In the genomic region with DNA sequence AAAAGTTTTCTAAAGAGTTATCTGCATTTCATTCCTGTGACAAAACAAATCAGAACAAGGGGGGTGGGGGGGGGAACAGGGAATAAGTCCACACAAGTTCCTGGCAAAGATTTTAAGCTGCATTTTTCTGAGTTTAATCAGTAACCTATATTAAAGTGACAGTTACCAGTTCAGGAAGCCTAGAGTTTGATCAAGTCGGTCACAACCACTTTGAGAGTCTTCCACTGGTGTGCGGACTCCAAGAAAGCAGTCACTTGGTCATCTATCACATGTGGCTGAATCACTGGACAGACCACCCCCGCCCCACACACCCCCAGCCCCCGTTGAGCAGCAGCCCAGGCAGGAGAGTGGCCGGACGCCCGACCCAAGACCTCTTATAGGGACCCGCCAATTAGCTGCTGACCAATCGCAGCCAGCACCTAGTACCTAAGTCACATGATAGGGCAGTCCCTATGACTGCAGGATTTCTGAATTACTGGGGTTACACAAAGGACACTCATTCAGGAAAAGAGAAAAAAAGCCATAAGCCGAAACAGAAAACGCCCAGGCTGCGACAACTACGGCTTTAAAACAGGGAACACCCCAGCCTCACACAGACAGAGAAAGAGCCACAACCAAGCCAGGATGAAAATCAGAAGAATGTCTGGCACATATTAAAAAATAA, we compare ENCODE assay signal across 8 cellular contexts.
DNase-seq lines count a peak whose midpoint lies in the region; ATAC-seq and TF ChIP-seq lines count a peak whose summit lies in the region.

No MANE protein-coding gene starts in this region.

- peak overlapping the region; percentile 86 to 96 (median 91) for H3K4me3 Mint-ChIP-seq in CD4-positive, CD25-positive, alpha-beta regulatory T cell

- ATAC-seq in CD4-positive, CD25-positive, alpha-beta regulatory T cell (ENCODE audit: low read depth in 2 of 2): peak; percentile 25 to 43
- ATAC-seq in HG03139 (IDR thresholded peaks at IDR 0.05; ENCODE audit: unreplicated experiment): peak; percentile 86

- peaks cover 15 to 66% (median 35%) of the 10 kb centered on the region in 4 donors for H3K4me1 Mint-ChIP-seq in CD4-positive, CD25-positive, alpha-beta regulatory T cell

- no peaks in the 10 kb centered on the region for H3K9me3 Mint-ChIP-seq in CD4-positive, CD25-positive, alpha-beta regulatory T cell

- peak overlapping the region; percentile 79 for H3K27ac ChIP-seq in CD4-positive, CD25-positive, alpha-beta regulatory T cell (ENCODE audit: insufficient read depth, low read length, poor library complexity, severe bottlenecking)
- H3K27ac ChIP-seq in mesodermal cell (ENCODE audit: low read depth, low read length, severe bottlenecking) (peak overlapping the region; percentile 67), suprapubic skin (peak overlapping the region; percentile 87)

- peaks cover 24% of the 10 kb centered on the region for H3K4me1 ChIP-seq in CD4-positive, CD25-positive, alpha-beta regulatory T cell (ENCODE audit: control insufficient read depth, insufficient read depth, low read length, poor library complexity, severe bottlenecking)
- H3K4me1 ChIP-seq in mesodermal cell (ENCODE audit: control insufficient read depth, insufficient read depth, low read length, poor library complexity, severe bottlenecking) (peaks cover 25% of the 10 kb centered on the region), suprapubic skin (peaks cover 28% of the 10 kb centered on the region)

- no peaks in the 10 kb centered on the region for H3K9me3 ChIP-seq in CD4-positive, CD25-positive, alpha-beta regulatory T cell (ENCODE audit: control insufficient read depth in 2 of 2, low read length in 2 of 2)
- H3K9me3 ChIP-seq in mesodermal cell (ENCODE audit: control insufficient read depth, low read length) (no peaks in the 10 kb centered on the region), suprapubic skin (no peaks in the 10 kb centered on the region)

- DNase-seq in CD4-positive, CD25-positive, alpha-beta regulatory T cell: peak in 2 of 3 donors; percentile 9 to 24
- DNase-seq in SKM-1 treated with dmso at 0.1 percent for 144 hours (lab: John Stamatoyannopoulos, UW; ENCODE audit: unreplicated experiment) (peak; percentile 78), dedifferentiated amniotic fluid mesenchymal stem cell (ENCODE audit: extremely low spot score) (peak; percentile 76), suprapubic skin (ENCODE audit: low spot score in 2 of 2) (peak; percentile 79 to 83), NCI-H446 (lab: John Stamatoyannopoulos, UW) (no peak)

- TF ChIP-seq POLR2A in GM19099 (IDR thresholded peaks at IDR 0.05; ENCODE audit: extremely low read depth, insufficient read length, low read depth): peak; percentile 65
- TF ChIP-seq POLR2A in suprapubic skin (IDR thresholded peaks at IDR 0.05): peak in 1 of 2 donors; percentile 17

- no peaks in the 10 kb centered on the region for H3K36me3 ChIP-seq in CD4-positive, CD25-positive, alpha-beta regulatory T cell (ENCODE audit: control insufficient read depth, insufficient read depth, low read length)
- H3K36me3 ChIP-seq in mesodermal cell (ENCODE audit: control insufficient read depth, insufficient read depth, low read length) (peaks cover 14% of the 10 kb centered on the region), suprapubic skin (no peaks in the 10 kb centered on the region)

- WGBS in mesodermal cell (ENCODE audit: insufficient coverage in 2 of 2), 2 experiments: 80% methylated on average over 1 of the region's 13 CpGs; no CpG with 5 or more reads in 1 of the 2 experiments
- 32% methylated on average over 13 of the region's 13 CpGs for WGBS in suprapubic skin

- no peaks in the 10 kb centered on the region for H3K27me3 ChIP-seq in CD4-positive, CD25-positive, alpha-beta regulatory T cell (ENCODE audit: control insufficient read depth, insufficient read depth, low read length)
- no peaks in the 10 kb centered on the region for H3K27me3 ChIP-seq in suprapubic skin

- no peaks in the 10 kb centered on the region for H3K27me3 Mint-ChIP-seq in CD4-positive, CD25-positive, alpha-beta regulatory T cell

- TF ChIP-seq EP300 in suprapubic skin (IDR thresholded peaks at IDR 0.05): no peak

- no peak for TF ChIP-seq CTCF in suprapubic skin (IDR thresholded peaks at IDR 0.05)

- H3K27ac Mint-ChIP-seq in CD4-positive, CD25-positive, alpha-beta regulatory T cell: peak overlapping the region; percentile 88 to 98 (median 90)

- H3K4me3 ChIP-seq in CD4-positive, CD25-positive, alpha-beta regulatory T cell (ENCODE audit: low read depth, low read length): peak overlapping the region; percentile 95
- H3K4me3 ChIP-seq in mesodermal cell (ENCODE audit: extremely low read depth, insufficient read depth, low read length, poor library complexity, severe bottlenecking): peak overlapping the region; percentile 40
- peak overlapping the region; percentile 49 for H3K4me3 ChIP-seq in suprapubic skin

- no peaks in the 10 kb centered on the region for H3K36me3 Mint-ChIP-seq in CD4-positive, CD25-positive, alpha-beta regulatory T cell

Comparison
In these comparisons a context has a peak if more than half of its experiments do, and no peak if none do; other contexts are left out.
1. DNase-seq: peak in CD4-positive, CD25-positive, alpha-beta regulatory T cell (2 of 3), SKM-1 treated with dmso at 0.1 percent for 144 hours (single experiment), dedifferentiated amniotic fluid mesenchymal stem cell (single experiment) and suprapubic skin (2 of 2); none in NCI-H446 (0 of 2).
2. H3K4me3 ChIP-seq: peak in every context shown above with its lines; median percentile 95 in CD4-positive, CD25-positive, alpha-beta regulatory T cell; 49 in suprapubic skin; 40 in mesodermal cell.
3. Peak in every context shown above with its lines, with median percentiles within 50 percentile points of each other: H3K27ac ChIP-seq.